ENCODE assay signal across 30 cellular contexts in the genomic region with DNA sequence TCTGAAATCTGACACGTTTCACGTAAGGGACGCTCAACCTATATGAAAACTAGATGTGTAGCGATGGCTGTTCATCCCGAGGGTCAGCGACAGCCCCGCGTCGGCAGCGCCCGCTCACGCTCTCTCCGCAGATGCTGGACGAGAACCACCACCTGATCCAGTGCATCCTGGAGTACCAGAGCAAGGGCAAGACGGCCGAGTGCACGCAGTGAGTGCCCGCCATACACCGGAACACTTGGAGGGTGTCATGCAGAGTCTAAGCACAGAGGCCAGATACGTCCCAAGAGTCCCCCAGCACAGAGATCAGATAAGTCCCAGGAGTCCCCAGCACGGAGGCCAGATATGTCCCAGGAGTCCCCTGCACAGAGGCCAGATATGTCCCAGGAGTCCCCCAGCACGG.
"Had no signal": no experiment of that assay in that cellular context is flagged by ENCODE, and none has a peak within 500 bp of the region (broad histone marks: within the 10 kb centered on the region; RNA-seq: fewer than 3 reads in every experiment).

No MANE protein-coding gene starts in this region.

- H3K4me3 ChIP-seq: ascending aorta, body of pancreas, breast epithelium, SJCRH30, SK-N-MC had no signal

- H3K27ac ChIP-seq: ascending aorta, body of pancreas, SJCRH30, SK-N-MC had no signal

- DNase-seq: activated CD4-positive, alpha-beta T cell treated with anti-CD3 and anti-CD28 coated beads, Interleukin-2, amount 10 ng/mL, durations not matched to agents 24 days and 14 days; activated CD4-positive, alpha-beta T cell treated with anti-CD3 and anti-CD28 coated beads, Interleukin-2, amount 50 U/mL, for 4 hours; activated CD8-positive, alpha-beta T cell treated with anti-CD3 and anti-CD28 coated beads, Interleukin-2, amount 10 ng/mL, durations not matched to agents 7 days and 5 days; activated gamma-delta T cell; activated naive CD4-positive, alpha-beta T cell treated with Interleukin-2 at 50 U/mL for 16 hours; activated naive CD8-positive, alpha-beta T cell treated with anti-CD3 and anti-CD28 coated beads, Interleukin-2, amount 10 ng/mL, durations not matched to agents 7 days and 5 days; activated T-cell treated with anti-CD3 and anti-CD28 coated beads, Interleukin-2, amount 50 U/mL, for 24 hours; amygdala; body of pancreas; cerebellar nuclear complex; KG1; MM.1S; MV-4-11; NCI-H1092; NCI-H1436 treated with DMSO at 0.1 percent for 48 hours; NCI-H1694 treated with DMSO at 0.1 percent for 48 hours; NCI-H2029; NCI-H345; NCI-H524 treated with DMSO at 0.1 percent for 48 hours; RPMI8226; SHP77; SJCRH30 had no signal

- H3K4me1 ChIP-seq: breast epithelium had no signal

- H3K9me3 ChIP-seq: ascending aorta, body of pancreas, breast epithelium had no signal

- ATAC-seq: activated CD8-positive, alpha-beta T cell treated with anti-CD3 and anti-CD28 coated beads, Interleukin-2, amount 10 ng/mL, durations not matched to agents 7 days and 5 days; body of pancreas; Panc1 had no signal

- H3K27me3 ChIP-seq: ascending aorta, body of pancreas, breast epithelium, SJCRH30 had no signal

- H3K4me3 Mint-ChIP-seq: activated CD4-positive, alpha-beta T cell treated with anti-CD3 and anti-CD28 coated beads, Interleukin-2, amount 10 ng/mL, durations not matched to agents 24 days and 14 days; activated CD8-positive, alpha-beta T cell treated with anti-CD3 and anti-CD28 coated beads, Interleukin-2, amount 10 ng/mL, durations not matched to agents 7 days and 5 days; activated naive CD4-positive, alpha-beta T cell treated with anti-CD3 and anti-CD28 coated beads, Interleukin-2, amount 50 U/mL, for 24 hours; activated naive CD8-positive, alpha-beta T cell treated with anti-CD3 and anti-CD28 coated beads, Interleukin-2, amount 10 ng/mL, durations not matched to agents 7 days and 5 days; activated T-cell treated with anti-CD3 and anti-CD28 coated beads, Interleukin-2, amount 50 U/mL, for 24 hours; T-helper 1 cell treated with Interleukin-12 subunit alpha and Interleukin-12 subunit beta and Interleukin-4 antibody, amounts not matched to agents 30 μg/mL and 1 μg/mL, for 36 hours; T-helper 2 cell treated with Interferon-gamma antibody and Interleukin-4, amounts not matched to agents 5 μg/mL and 100 μg/mL, for 36 hours had no signal

- H3K27me3 Mint-ChIP-seq: activated naive CD4-positive, alpha-beta T cell treated with anti-CD3 and anti-CD28 coated beads, Interleukin-2, amount 50 U/mL, for 24 hours; activated naive CD8-positive, alpha-beta T cell treated with anti-CD3 and anti-CD28 coated beads, Interleukin-2, amount 10 ng/mL, durations not matched to agents 7 days and 5 days; activated T-cell treated with anti-CD3 and anti-CD28 coated beads, Interleukin-2, amount 50 U/mL, for 24 hours had no signal

- H3K36me3 ChIP-seq: breast epithelium had no signal

- H3K9me3 Mint-ChIP-seq: activated naive CD4-positive, alpha-beta T cell treated with anti-CD3 and anti-CD28 coated beads, Interleukin-2, amount 50 U/mL, for 24 hours; activated T-cell treated with anti-CD3 and anti-CD28 coated beads, Interleukin-2, amount 50 U/mL, for 24 hours had no signal

- H3K27ac Mint-ChIP-seq: activated CD4-positive, alpha-beta T cell treated with anti-CD3 and anti-CD28 coated beads, Interleukin-2, amount 10 ng/mL, durations not matched to agents 24 days and 14 days; activated CD8-positive, alpha-beta T cell treated with anti-CD3 and anti-CD28 coated beads, Interleukin-2, amount 10 ng/mL, durations not matched to agents 7 days and 5 days; activated naive CD4-positive, alpha-beta T cell treated with anti-CD3 and anti-CD28 coated beads, Interleukin-2, amount 50 U/mL, for 24 hours; activated naive CD8-positive, alpha-beta T cell treated with anti-CD3 and anti-CD28 coated beads, Interleukin-2, amount 10 ng/mL, durations not matched to agents 7 days and 5 days; activated T-cell treated with anti-CD3 and anti-CD28 coated beads, Interleukin-2, amount 50 U/mL, for 24 hours; activated T-helper 2 cell treated with anti-CD3 and anti-CD28 coated beads, Interferon-gamma antibody, Interleukin-2, Interleukin-4, amounts not matched to agents 10 μg/mL and 5 μg/mL and 100 μg/mL, durations not matched to agents 14 hours and 24 hours and 36 hours; T-helper 1 cell treated with Interleukin-12 subunit alpha and Interleukin-12 subunit beta and Interleukin-4 antibody, amounts not matched to agents 30 μg/mL and 1 μg/mL, for 36 hours; T-helper 2 cell treated with Interferon-gamma antibody and Interleukin-4, amounts not matched to agents 5 μg/mL and 100 μg/mL, for 36 hours had no signal
